9 cellular contexts compared by ENCODE assay signal in genomic region chr7:95501261-95501816, GRCh38. TPM values are rescaled to one million over a fixed set of nuclear protein-coding genes. Genes with fewer than 3 reads are reported as not detected.
DNase-seq lines count a peak whose midpoint lies in the region; ATAC-seq, FAIRE-seq and TF ChIP-seq lines count a peak whose summit lies in the region.
"Had no signal": no experiment of that assay in that cellular context is flagged by ENCODE, and none has a peak within 500 bp of the region (broad histone marks: within the 10 kb centered on the region; RNA-seq: fewer than 3 reads in every experiment).

No MANE protein-coding gene starts in this region.

- ATAC-seq in GM21423 (IDR thresholded peaks at IDR 0.05; ENCODE audit: unreplicated experiment) = peak; percentile 83
- peak; percentile 92 for ATAC-seq in HG03460 (IDR thresholded peaks at IDR 0.05; ENCODE audit: unreplicated experiment)
- ATAC-seq in central memory CD8-positive, alpha-beta T cell (replicated peaks; ENCODE audit: extremely low read depth, poor library complexity, severe bottlenecking) = peak; percentile 35

- H3K27ac ChIP-seq in substantia nigra (ENCODE audit: low read depth, low read length, poor library complexity, severe bottlenecking) = no peak overlapping the region

- no peaks in the 10 kb centered on the region for H3K9me3 Mint-ChIP-seq in central memory CD8-positive, alpha-beta T cell

- FAIRE-seq in GM12891 (lab: Jason Lieb, UNC) = peak; percentile 84
- FAIRE-seq: colon had no signal

- peaks cover 27% of the 10 kb centered on the region for H3K4me1 Mint-ChIP-seq in central memory CD8-positive, alpha-beta T cell

- peak overlapping the region; percentile 33 for H3K4me3 Mint-ChIP-seq in central memory CD8-positive, alpha-beta T cell

- TF ChIP-seq POLR2A in GM12891 (IDR thresholded peaks at IDR 0.05; ENCODE audit: low read depth, low read length) = no peak

- H3K27ac Mint-ChIP-seq in central memory CD8-positive, alpha-beta T cell (ENCODE audit: low read depth) = peak overlapping the region; percentile 69

- H3K36me3 Mint-ChIP-seq in central memory CD8-positive, alpha-beta T cell (ENCODE audit: insufficient read depth) = no peaks in the 10 kb centered on the region

- peaks cover 10% of the 10 kb centered on the region for H3K27me3 Mint-ChIP-seq in central memory CD8-positive, alpha-beta T cell

- intact Hi-C loops in posterior vena cava (cut with DNase I) = no loop called here

- DNase-seq in GM12891 (ENCODE audit: insufficient read length, low spot score) = no peak
- DNase-seq in central memory CD8-positive, alpha-beta T cell (ENCODE audit: low spot score in 2 of 2) = no peak
- DNase-seq in substantia nigra (lab: John Stamatoyannopoulos, UW) = no peak
- DNase-seq in NCI-H526 (lab: John Stamatoyannopoulos, UW) = no peak
- no peak for DNase-seq in posterior vena cava (ENCODE audit: low spot score)
- DNase-seq in SW 1271 (lab: John Stamatoyannopoulos, UW) = no peak

TF ChIP-seq in GM12891, 5 proteins besides CTCF, POLR2A, EP300 and RAD21:
- TF ChIP-seq TAF1 (IDR thresholded peaks at IDR 0.05; ENCODE audit: low read depth, low read length) (no peak), SPI1 (IDR thresholded peaks at IDR 0.05; ENCODE audit: low read depth, low read length) (no peak)

RNA-seq across cellular contexts. Expression of gene ASB4, which starts 15.6 kb away (rescaled TPM):
- polyA plus RNA-seq in GM12891 (2012; ENCODE audit: low read depth, missing spikeins) = not detected
- total RNA-seq in posterior vena cava = under 1 TPM in 1 of 2 donors, not detected in 1; 0.24 TPM

Comparison
In these comparisons a context has a peak if more than half of its experiments do, and no peak if none do; other contexts are left out.
1. ATAC-seq: peak in every context shown above with its lines; median percentile 92 in HG03460; 83 in GM21423; 35 in central memory CD8-positive, alpha-beta T cell.